In genomic region chr4:6451309-6451708, GRCh38 we compare ENCODE assay signal across 30 cellular contexts. TPM values are rescaled to one million over a fixed set of nuclear protein-coding genes. Genes with fewer than 3 reads are reported as not detected.
"Had no signal": no experiment of that assay in that cellular context is flagged by ENCODE, and none has a peak within 500 bp of the region (broad histone marks: within the 10 kb centered on the region; RNA-seq: fewer than 3 reads in every experiment).

No MANE protein-coding gene starts in this region.

- H3K4me1 Mint-ChIP-seq: immature natural killer cell; naive B cell; natural killer cell; stimulated activated memory B cell treated with anti-CD40 and anti-IgM and Interleukin-4, amounts not matched to agents 10 μg/mL and 1 μg/mL and 100 μg/mL, for 72 hours had no signal

- H3K4me1 ChIP-seq: left lung, pancreas, right lobe of liver, upper lobe of right lung had no signal

- H3K4me3 ChIP-seq: heart left ventricle, left lung, lung, neural progenitor cell, pancreas, prostate gland, right lobe of liver, smooth muscle cell, stomach, thoracic aorta, tibial artery, upper lobe of right lung had no signal

- H3K4me3 Mint-ChIP-seq: immature natural killer cell; mesothelial cell of epicardium; naive B cell; natural killer cell; nephron progenitor cell; neural progenitor cell; stimulated activated memory B cell treated with anti-CD40 and anti-IgM and Interleukin-4, amounts not matched to agents 10 μg/mL and 1 μg/mL and 100 μg/mL, for 72 hours had no signal

- H3K36me3 ChIP-seq: heart left ventricle, left lung, neural progenitor cell, pancreas, prostate gland, right lobe of liver, stomach, thoracic aorta, tibial artery, upper lobe of right lung had no signal

- H3K9me3 ChIP-seq: heart left ventricle, left lung, pancreas, prostate gland, right lobe of liver, stomach, thoracic aorta, tibial artery, upper lobe of right lung had no signal

- H2AFZ ChIP-seq: neural progenitor cell had no signal

- H3K27ac ChIP-seq: heart left ventricle, left lung, neural progenitor cell, pancreas, prostate gland, right lobe of liver, stomach, thoracic aorta, tibial artery, upper lobe of right lung had no signal

- H3K27me3 ChIP-seq: neural progenitor cell, pancreas, right lobe of liver had no signal

- H3K4me2 ChIP-seq: neural progenitor cell, smooth muscle cell had no signal

- H3K36me3 Mint-ChIP-seq: immature natural killer cell; mesothelial cell of epicardium; naive B cell; natural killer cell; neural progenitor cell; stimulated activated memory B cell treated with anti-CD40 and anti-IgM and Interleukin-4, amounts not matched to agents 10 μg/mL and 1 μg/mL and 100 μg/mL, for 72 hours had no signal

- H3K9ac ChIP-seq: neural progenitor cell had no signal

- ATAC-seq: heart left ventricle; left colon; left lung; pancreas; stimulated activated memory B cell treated with anti-CD40 and anti-IgM and Interleukin-4, amounts not matched to agents 10 μg/mL and 1 μg/mL and 100 μg/mL, for 72 hours; stimulated activated naive CD8-positive, alpha-beta T cell treated with anti-CD3 and anti-CD28 coated beads, Interleukin-15, Interleukin-2, amounts not matched to agents 100 U/mL and 50 U/mL, for 24 hours; upper lobe of right lung had no signal

- H3K27ac Mint-ChIP-seq: mesothelial cell of epicardium; natural killer cell; nephron progenitor cell; neural progenitor cell; stimulated activated memory B cell treated with anti-CD40 and anti-IgM and Interleukin-4, amounts not matched to agents 10 μg/mL and 1 μg/mL and 100 μg/mL, for 72 hours had no signal

- DNase-seq: hypothalamus; immature natural killer cell; kidney; left colon; left lung; mesendoderm; naive B cell; natural killer cell; nephron progenitor cell; pancreas; right lobe of liver; stimulated activated CD4-positive, alpha-beta T cell treated with anti-CD3 and anti-CD28 coated beads, Interleukin-1b, Interleukin-23, amount 100 ng/mL, for 48 hours; stimulated activated CD4-positive, alpha-beta T cell treated with anti-CD3 and anti-CD28 coated beads, Interleukin-2, amount 100 ng/mL, for 48 hours; stimulated activated CD4-positive, alpha-beta T cell treated with anti-CD3 and anti-CD28 coated beads, Interleukin-4, amount 100 ng/mL, for 4 hours; stimulated activated CD8-positive, alpha-beta memory T cell treated with anti-CD3 and anti-CD28 coated beads, Interleukin-4, amount 100 ng/mL, for 48 hours; stimulated activated naive CD8-positive, alpha-beta T cell treated with anti-CD3 and anti-CD28 coated beads, Interleukin-15, Interleukin-2, amounts not matched to agents 100 U/mL and 50 U/mL, for 24 hours; stomach; tibial artery; trophoblast cell; upper lobe of right lung had no signal

- H3K9me3 Mint-ChIP-seq: immature natural killer cell; mesothelial cell of epicardium; natural killer cell; nephron progenitor cell; neural progenitor cell; stimulated activated memory B cell treated with anti-CD40 and anti-IgM and Interleukin-4, amounts not matched to agents 10 μg/mL and 1 μg/mL and 100 μg/mL, for 72 hours had no signal

RNA-seq across cellular contexts. Expression of gene PPP2R2C, which starts 21.1 kb away (rescaled TPM):
- total RNA-seq: mononuclear cell, natural killer cell, skeletal muscle tissue had no signal
- polyA plus RNA-seq: immature natural killer cell had no signal
